Comparison of ENCODE assay signal across 1 cellular context in the genomic region with DNA sequence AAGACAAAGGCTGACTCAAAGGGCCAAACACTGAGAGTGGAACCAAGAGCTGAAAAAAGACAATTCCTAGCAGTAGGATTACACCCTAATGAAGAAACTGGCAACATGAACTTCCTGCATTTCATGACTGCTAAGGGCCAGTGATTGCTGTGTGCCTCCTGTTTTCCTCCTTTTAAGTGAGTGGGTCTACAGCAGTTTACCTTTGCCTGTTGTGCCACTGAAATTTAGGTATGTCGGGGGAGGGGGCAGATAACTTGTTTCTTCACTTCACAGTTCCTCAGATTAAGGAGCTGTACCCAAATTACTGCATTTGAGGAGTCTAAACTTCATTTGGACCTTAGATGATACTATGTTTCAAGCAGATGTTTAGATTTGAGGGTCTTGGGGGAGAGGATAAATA.
TF ChIP-seq lines count a peak whose summit lies in the region.

No MANE protein-coding gene starts in this region.

TF ChIP-seq in WTC11, 78 proteins besides CTCF, POLR2A, EP300 and RAD21 (continued from another document):
- TF ChIP-seq, protein P1, sequence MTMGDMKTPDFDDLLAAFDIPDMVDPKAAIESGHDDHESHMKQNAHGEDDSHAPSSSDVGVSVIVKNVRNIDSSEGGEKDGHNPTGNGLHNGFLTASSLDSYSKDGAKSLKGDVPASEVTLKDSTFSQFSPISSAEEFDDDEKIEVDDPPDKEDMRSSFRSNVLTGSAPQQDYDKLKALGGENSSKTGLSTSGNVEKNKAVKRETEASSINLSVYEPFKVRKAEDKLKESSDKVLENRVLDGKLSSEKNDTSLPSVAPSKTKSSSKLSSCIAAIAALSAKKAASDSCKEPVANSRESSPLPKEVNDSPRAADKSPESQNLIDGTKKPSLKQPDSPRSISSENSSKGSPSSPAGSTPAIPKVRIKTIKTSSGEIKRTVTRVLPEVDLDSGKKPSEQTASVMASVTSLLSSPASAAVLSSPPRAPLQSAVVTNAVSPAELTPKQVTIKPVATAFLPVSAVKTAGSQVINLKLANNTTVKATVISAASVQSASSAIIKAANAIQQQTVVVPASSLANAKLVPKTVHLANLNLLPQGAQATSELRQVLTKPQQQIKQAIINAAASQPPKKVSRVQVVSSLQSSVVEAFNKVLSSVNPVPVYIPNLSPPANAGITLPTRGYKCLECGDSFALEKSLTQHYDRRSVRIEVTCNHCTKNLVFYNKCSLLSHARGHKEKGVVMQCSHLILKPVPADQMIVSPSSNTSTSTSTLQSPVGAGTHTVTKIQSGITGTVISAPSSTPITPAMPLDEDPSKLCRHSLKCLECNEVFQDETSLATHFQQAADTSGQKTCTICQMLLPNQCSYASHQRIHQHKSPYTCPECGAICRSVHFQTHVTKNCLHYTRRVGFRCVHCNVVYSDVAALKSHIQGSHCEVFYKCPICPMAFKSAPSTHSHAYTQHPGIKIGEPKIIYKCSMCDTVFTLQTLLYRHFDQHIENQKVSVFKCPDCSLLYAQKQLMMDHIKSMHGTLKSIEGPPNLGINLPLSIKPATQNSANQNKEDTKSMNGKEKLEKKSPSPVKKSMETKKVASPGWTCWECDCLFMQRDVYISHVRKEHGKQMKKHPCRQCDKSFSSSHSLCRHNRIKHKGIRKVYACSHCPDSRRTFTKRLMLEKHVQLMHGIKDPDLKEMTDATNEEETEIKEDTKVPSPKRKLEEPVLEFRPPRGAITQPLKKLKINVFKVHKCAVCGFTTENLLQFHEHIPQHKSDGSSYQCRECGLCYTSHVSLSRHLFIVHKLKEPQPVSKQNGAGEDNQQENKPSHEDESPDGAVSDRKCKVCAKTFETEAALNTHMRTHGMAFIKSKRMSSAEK (CRISPR knock-in tag; IDR thresholded peaks at IDR 0.05; ENCODE audit: borderline replicate concordance), result no peak; the same call in 1 of the 2 replicates
